Comparison of ENCODE assay signal across 8 cellular contexts in genomic region chr3:156816091-156816793, GRCh38. TPM values are rescaled to one million over a fixed set of nuclear protein-coding genes. Genes with fewer than 3 reads are reported as not detected.
DNase-seq lines count a peak whose midpoint lies in the region; ATAC-seq and TF ChIP-seq lines count a peak whose summit lies in the region.

No MANE protein-coding gene starts in this region.

- ATAC-seq in HG02970 (IDR thresholded peaks at IDR 0.05; ENCODE audit: low FRiP score, unreplicated experiment) (peak; percentile 29), body of pancreas (peak; percentile 36)

- TF ChIP-seq POLR2A in body of pancreas (IDR thresholded peaks at IDR 0.05), result no peak

- peak overlapping the region; percentile 89 to 97 (median 92) for H3K27ac ChIP-seq in body of pancreas

- 13 to 17% methylated on average over 15 to 60 of the region's 74 CpGs for WGBS in body of pancreas, 2 donors

- peaks cover 55% of the 10 kb centered on the region for H3K4me1 ChIP-seq in body of pancreas

- H3K36me3 ChIP-seq in body of pancreas (replicated peaks in 1 of 2; ENCODE audit: insufficient read depth in 1 of 2, low read depth in 2 of 2), result no peaks in the 10 kb centered on the region

- intact Hi-C loops in body of pancreas (cut with DNase I), result no loop called here

- H3K36me3 Mint-ChIP-seq in T-helper 1 cell treated with Interleukin-12 subunit alpha and Interleukin-12 subunit beta and Interleukin-4 antibody, amounts not matched to agents 30 μg/mL and 1 μg/mL, for 36 hours (ENCODE audit: low read depth), result peaks cover 8% of the 10 kb centered on the region

- peak overlapping the region; percentile 94 for H3K4me3 Mint-ChIP-seq in T-helper 1 cell treated with Interleukin-12 subunit alpha and Interleukin-12 subunit beta and Interleukin-4 antibody, amounts not matched to agents 30 μg/mL and 1 μg/mL, for 36 hours

- H3K9me3 ChIP-seq in body of pancreas, result no peaks in the 10 kb centered on the region

- no peaks in the 10 kb centered on the region for H3K27me3 Mint-ChIP-seq in T-helper 1 cell treated with Interleukin-12 subunit alpha and Interleukin-12 subunit beta and Interleukin-4 antibody, amounts not matched to agents 30 μg/mL and 1 μg/mL, for 36 hours (ENCODE audit: low read depth)

- peak overlapping the region; percentile 97 for H3K27ac Mint-ChIP-seq in T-helper 1 cell treated with Interleukin-12 subunit alpha and Interleukin-12 subunit beta and Interleukin-4 antibody, amounts not matched to agents 30 μg/mL and 1 μg/mL, for 36 hours

- H3K9me3 Mint-ChIP-seq in T-helper 1 cell treated with Interleukin-12 subunit alpha and Interleukin-12 subunit beta and Interleukin-4 antibody, amounts not matched to agents 30 μg/mL and 1 μg/mL, for 36 hours, result no peaks in the 10 kb centered on the region

- H3K4me3 ChIP-seq in body of pancreas, result peak overlapping the region; percentile 18 to 19

- no peaks in the 10 kb centered on the region for H3K27me3 ChIP-seq in body of pancreas

- TF ChIP-seq CTCF in body of pancreas (IDR thresholded peaks at IDR 0.05), result peak in 3 of 7 experiments; percentile 11 to 18 (median 12)

- H3K4me1 Mint-ChIP-seq in T-helper 1 cell treated with Interleukin-12 subunit alpha and Interleukin-12 subunit beta and Interleukin-4 antibody, amounts not matched to agents 30 μg/mL and 1 μg/mL, for 36 hours (ENCODE audit: low read depth), result peaks cover 60% of the 10 kb centered on the region

- DNase-seq in NCI-H1092 (lab: John Stamatoyannopoulos, UW), result peak; percentile 5
- no peak for DNase-seq in NCI-H1092 treated with DMSO at 0.1 percent for 48 hours (lab: John Stamatoyannopoulos, UW)
- peak; percentile 47 to 61 (median 50) for DNase-seq in body of pancreas
- DNase-seq in islet precursor cell, result peak; percentile 63
- DNase-seq in stimulated activated CD4-positive, alpha-beta T cell treated with anti-CD3 and anti-CD28 coated beads, Interleukin-4, amount 100 ng/mL, for 1 hour, result peak; percentile 51
- DNase-seq in GDM1 (lab: John Stamatoyannopoulos, UW), result no peak

RNA-seq across cellular contexts. Expression of gene LEKR1, which starts 9.9 kb away (rescaled TPM):
- 1 to 10 TPM in 1 of 2 donors, under 1 TPM in 1; 0.99 to 1.3 TPM for total RNA-seq in body of pancreas

Comparison
In these comparisons a context has a peak if more than half of its experiments do, and no peak if none do; other contexts are left out.
1. DNase-seq: peak in NCI-H1092 (single experiment), body of pancreas (4 of 4), islet precursor cell (single experiment) and stimulated activated CD4-positive, alpha-beta T cell treated with anti-CD3 and anti-CD28 coated beads, Interleukin-4, amount 100 ng/mL, for 1 hour (single experiment); none in NCI-H1092 treated with DMSO at 0.1 percent for 48 hours (single experiment) and GDM1 (single experiment).